ENCODE assay signal across 9 cellular contexts in genomic region chr2:42812899-42813479, GRCh38. TPM values are rescaled to one million over a fixed set of nuclear protein-coding genes. Genes with fewer than 3 reads are reported as not detected.
DNase-seq lines count a peak whose midpoint lies in the region; ATAC-seq and TF ChIP-seq lines count a peak whose summit lies in the region.
"Had no signal": no experiment of that assay in that cellular context is flagged by ENCODE, and none has a peak within 500 bp of the region (broad histone marks: within the 10 kb centered on the region; RNA-seq: fewer than 3 reads in every experiment).

No MANE protein-coding gene starts in this region.

- DNase-seq in AG10803 (ENCODE audit: low read depth) (peak; percentile 25), GM23248 (peak; percentile 53), left kidney (ENCODE audit: low read depth, low spot score) (peak; percentile 52), GDM1 (lab: John Stamatoyannopoulos, UW) (no peak)
- DNase-seq in activated CD8-positive, alpha-beta T cell treated with anti-CD3 and anti-CD28 coated beads for 36 hours, result no peak

- H3K4me1 Mint-ChIP-seq in activated CD8-positive, alpha-beta T cell treated with anti-CD3 and anti-CD28 coated beads for 36 hours (ENCODE audit: low read depth), result peaks cover 11% of the 10 kb centered on the region

- no peaks in the 10 kb centered on the region for H3K9me3 ChIP-seq in GM23248 (ENCODE audit: low read depth)

- H3K4me1 ChIP-seq in GM23248 (ENCODE audit: insufficient read depth), result peaks cover 9% of the 10 kb centered on the region

- H4K20me1 ChIP-seq in GM23248 (ENCODE audit: insufficient read depth), result no peaks in the 10 kb centered on the region

- POLR2A ChIA-PET in activated CD8-positive, alpha-beta T cell treated with anti-CD3 and anti-CD28 coated beads for 36 hours (lab: Charles Lee), result interaction anchor here (4.9 kb wide), 1 partner anchor 18 kb away, joined by 45 read pairs; the partner anchor contains the start of gene HAAO

- in situ Hi-C loops in GM23248 (cut with MboI), result no loop called here

- H2AFZ ChIP-seq in GM23248, result no peak overlapping the region

- H3F3A ChIP-seq in GM23248 (ENCODE audit: insufficient read depth), result peaks cover 25% of the 10 kb centered on the region

- no peak overlapping the region for H3K9ac ChIP-seq in GM23248

- H3K79me2 ChIP-seq in GM23248 (ENCODE audit: insufficient read depth), result no peaks in the 10 kb centered on the region

- H3K9me2 ChIP-seq in GM23248 (ENCODE audit: insufficient read depth), result no peaks in the 10 kb centered on the region

- intact Hi-C loops in activated CD8-positive, alpha-beta T cell treated with anti-CD3 and anti-CD28 coated beads for 36 hours (cut with micrococcal nuclease), result no loop called here

- ATAC-seq in activated CD8-positive, alpha-beta T cell treated with anti-CD3 and anti-CD28 coated beads for 36 hours, result no peak
- ATAC-seq in HG03095 (IDR thresholded peaks at IDR 0.05; ENCODE audit: unreplicated experiment) (no peak), HG02981 (IDR thresholded peaks at IDR 0.05; ENCODE audit: unreplicated experiment) (no peak), GM18907 (IDR thresholded peaks at IDR 0.05; ENCODE audit: unreplicated experiment) (no peak)

- H3K36me3 Mint-ChIP-seq in activated CD8-positive, alpha-beta T cell treated with anti-CD3 and anti-CD28 coated beads for 36 hours (ENCODE audit: low read depth), result peaks cover 4% of the 10 kb centered on the region

- H3K27ac ChIP-seq in GM23248, result no peak overlapping the region

- peak; percentile 61 for TF ChIP-seq CTCF in AG10803 (conservative IDR thresholded peaks at IDR 0.05; ENCODE audit: low read length)
- TF ChIP-seq CTCF in activated CD8-positive, alpha-beta T cell treated with anti-CD3 and anti-CD28 coated beads for 36 hours (IDR thresholded peaks at IDR 0.05), result peak; percentile 72

- no peak overlapping the region for H3K27ac Mint-ChIP-seq in activated CD8-positive, alpha-beta T cell treated with anti-CD3 and anti-CD28 coated beads for 36 hours

- no peaks in the 10 kb centered on the region for H3K27me3 ChIP-seq in GM23248 (replicated peaks; ENCODE audit: insufficient read depth)

- peak overlapping the region; percentile 52 for H3K4me3 Mint-ChIP-seq in activated CD8-positive, alpha-beta T cell treated with anti-CD3 and anti-CD28 coated beads for 36 hours

- no peaks in the 10 kb centered on the region for H3K27me3 Mint-ChIP-seq in activated CD8-positive, alpha-beta T cell treated with anti-CD3 and anti-CD28 coated beads for 36 hours

- no peak overlapping the region for H3K4me2 ChIP-seq in GM23248 (ENCODE audit: unreplicated experiment)

- no peak overlapping the region for H3K4me3 ChIP-seq in AG10803 (ENCODE audit: low read length)
- no peak overlapping the region for H3K4me3 ChIP-seq in GM23248

- CTCF ChIA-PET in activated CD8-positive, alpha-beta T cell treated with anti-CD3 and anti-CD28 coated beads for 36 hours (lab: Charles Lee), result interaction anchor here (1.0 to 2.1 kb wide), 9 partner anchors 9 to 158 kb away, joined by 3 to 10 read pairs (median 4); no protein-coding TSS in a partner anchor

- no peaks in the 10 kb centered on the region for H3K36me3 ChIP-seq in GM23248 (ENCODE audit: low read depth)

- H3K9me3 Mint-ChIP-seq in activated CD8-positive, alpha-beta T cell treated with anti-CD3 and anti-CD28 coated beads for 36 hours, result peaks cover 5% of the 10 kb centered on the region

- WGBS in GM23248 (ENCODE audit: low coverage in 1 of 2, low lambda C conversion rate in 2 of 2, missing lambda C conversion rate in 2 of 2), 2 experiments, result 52 to 62% methylated on average over 1 of the region's 1 CpG

RNA-seq across cellular contexts. Expression of gene HAAO, which starts 20.6 kb away (rescaled TPM):
- not detected in 2 replicates for total RNA-seq in GM23248 (2014; rRNA removed; shearing (Covaris generic))
- 0.36 TPM in 1 of 2 replicates, not detected in the other for polyA plus RNA-seq in GM23248 (2016; fragmentation: Nextera tagmentation; extraction: Ambion mirVana)
- 1 to 10 TPM in 1 of 2 experiments, under 1 TPM in 1; 0.63 to 1.0 TPM for total RNA-seq in activated CD8-positive, alpha-beta T cell treated with anti-CD3 and anti-CD28 coated beads for 36 hours
- total RNA-seq: dermis microvascular lymphatic vessel endothelial cell had no signal

RNA-seq across cellular contexts. Expression of gene OXER1, which starts 49.1 kb away (rescaled TPM):
- total RNA-seq in GM23248 (2014; rRNA removed; shearing (Covaris generic)), result not detected in 2 replicates
- polyA plus RNA-seq in GM23248 (2016; fragmentation: Nextera tagmentation; extraction: Ambion mirVana), result not detected in 2 replicates
- under 1 TPM in 1 of 2 experiments, not detected in 1; 0.40 TPM for total RNA-seq in activated CD8-positive, alpha-beta T cell treated with anti-CD3 and anti-CD28 coated beads for 36 hours
- total RNA-seq: dermis microvascular lymphatic vessel endothelial cell had no signal

Comparison
In these comparisons a context has a peak if more than half of its experiments do, and no peak if none do; other contexts are left out.
1. DNase-seq: peak in AG10803 (single experiment), GM23248 (single experiment) and left kidney (single experiment); none in activated CD8-positive, alpha-beta T cell treated with anti-CD3 and anti-CD28 coated beads for 36 hours (single experiment) and GDM1 (single experiment).